20 cellular contexts compared by ENCODE assay signal in the genomic region with DNA sequence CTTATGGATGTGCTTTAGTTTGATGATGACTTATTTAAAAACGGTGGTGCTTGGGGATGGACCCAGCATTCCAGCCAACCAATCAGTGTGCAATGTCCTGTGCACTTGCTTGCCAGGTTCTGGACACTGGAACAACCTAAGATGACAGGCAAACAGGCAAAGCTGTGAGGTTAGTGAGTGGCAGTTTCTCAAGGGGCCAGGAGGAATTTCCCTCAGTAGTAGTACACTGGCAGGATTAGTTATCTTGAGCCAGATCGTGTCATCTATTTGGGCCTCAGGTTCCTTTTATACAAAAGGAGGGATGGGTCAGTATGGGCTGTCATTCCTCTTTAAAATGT. TPM values are rescaled to one million over a fixed set of nuclear protein-coding genes. Genes with fewer than 3 reads are reported as not detected.
DNase-seq lines count a peak whose midpoint lies in the region; ATAC-seq and TF ChIP-seq lines count a peak whose summit lies in the region.
"Had no signal": no experiment of that assay in that cellular context is flagged by ENCODE, and none has a peak within 500 bp of the region (broad histone marks: within the 10 kb centered on the region; RNA-seq: fewer than 3 reads in every experiment).

No MANE protein-coding gene starts in this region.

- H3K27me3 ChIP-seq in CD8-positive, alpha-beta T cell (ENCODE audit: insufficient read depth, low read length) = no peaks in the 10 kb centered on the region
- H3K27me3 ChIP-seq in naive thymus-derived CD4-positive, alpha-beta T cell (ENCODE audit: control insufficient read depth in 2 of 2, insufficient read depth in 2 of 2, low read length in 2 of 2) = no peaks in the 10 kb centered on the region

- no peak overlapping the region for H3K27ac ChIP-seq in CD8-positive, alpha-beta T cell (ENCODE audit: low read depth, low read length)
- no peak overlapping the region for H3K27ac ChIP-seq in naive thymus-derived CD4-positive, alpha-beta T cell (ENCODE audit: low read depth, low read length)
- H3K27ac ChIP-seq: A549, GM23248 had no signal

- POLR2A ChIA-PET in CD8-positive, alpha-beta T cell (lab: Charles Lee) = interaction anchor here (1.0 to 1.7 kb wide), 2 partner anchors 14 to 215 kb away, joined by 3 to 4 read pairs; no protein-coding TSS in a partner anchor
- POLR2A ChIA-PET in naive thymus-derived CD4-positive, alpha-beta T cell (lab: Charles Lee) = interaction anchor here (1.1 to 1.7 kb wide), 2 partner anchors 14 to 17 kb away, joined by 3 to 7 read pairs; no protein-coding TSS in a partner anchor

- peak overlapping the region; percentile 45 for H3K4me3 Mint-ChIP-seq in activated CD4-positive, alpha-beta T cell treated with anti-CD3 and anti-CD28 coated beads, Interleukin-2, amount 10 ng/mL, durations not matched to agents 24 days and 14 days
- no peak overlapping the region for H3K4me3 Mint-ChIP-seq in CD8-positive, alpha-beta T cell
- peak overlapping the region in 9 of 10 donors; percentile 25 to 60 (median 48) for H3K4me3 Mint-ChIP-seq in naive thymus-derived CD4-positive, alpha-beta T cell
- H3K4me3 Mint-ChIP-seq: activated T-cell treated with anti-CD3 and anti-CD28 coated beads, Interleukin-2, amount 50 U/mL, for 4 hours; mesothelial cell of epicardium had no signal

- H3K4me1 ChIP-seq in CD8-positive, alpha-beta T cell (ENCODE audit: insufficient read depth, low read length) = peaks cover 88% of the 10 kb centered on the region
- peaks cover 26 to 85% of the 10 kb centered on the region in 2 donors for H3K4me1 ChIP-seq in naive thymus-derived CD4-positive, alpha-beta T cell (ENCODE audit: control insufficient read depth in 2 of 2, insufficient read depth in 2 of 2, low read length in 2 of 2)
- H3K4me1 ChIP-seq: A549 had no signal

- peaks cover 68% of the 10 kb centered on the region for H3K4me1 Mint-ChIP-seq in activated CD4-positive, alpha-beta T cell treated with anti-CD3 and anti-CD28 coated beads, Interleukin-2, amount 10 ng/mL, durations not matched to agents 24 days and 14 days
- H3K4me1 Mint-ChIP-seq in CD8-positive, alpha-beta T cell (ENCODE audit: low read depth) = peaks cover 91% of the 10 kb centered on the region
- H3K4me1 Mint-ChIP-seq in naive thymus-derived CD4-positive, alpha-beta T cell = peaks cover 62 to 99% (median 95%) of the 10 kb centered on the region in 7 donors

- ATAC-seq in CD8-positive, alpha-beta T cell = no peak
- no peak for ATAC-seq in activated naive CD4-positive, alpha-beta T cell treated with anti-CD3 and anti-CD28 coated beads, Interleukin-2, amount 50 U/mL, for 72 hours
- no peak for ATAC-seq in naive thymus-derived CD4-positive, alpha-beta T cell
- ATAC-seq in GM19351 (IDR thresholded peaks at IDR 0.05; ENCODE audit: unreplicated experiment) (no peak), GM21528 (IDR thresholded peaks at IDR 0.05; ENCODE audit: low FRiP score, unreplicated experiment) (no peak)
- ATAC-seq: A549; activated T-cell treated with anti-CD3 and anti-CD28 coated beads, Interleukin-2, amount 50 U/mL, for 4 hours had no signal

- no peaks in the 10 kb centered on the region for H3K36me3 ChIP-seq in CD8-positive, alpha-beta T cell (ENCODE audit: insufficient read depth, low read length)
- no peaks in the 10 kb centered on the region for H3K36me3 ChIP-seq in naive thymus-derived CD4-positive, alpha-beta T cell (ENCODE audit: control insufficient read depth in 2 of 3, insufficient read depth in 3 of 3, low read length in 3 of 3)

- H3K36me3 Mint-ChIP-seq in activated CD4-positive, alpha-beta T cell treated with anti-CD3 and anti-CD28 coated beads, Interleukin-2, amount 10 ng/mL, durations not matched to agents 24 days and 14 days (ENCODE audit: low read depth) = peaks cover 38% of the 10 kb centered on the region
- peaks cover 5% of the 10 kb centered on the region for H3K36me3 Mint-ChIP-seq in CD8-positive, alpha-beta T cell
- peaks cover 0 to 60% of the 10 kb centered on the region in 2 donors for H3K36me3 Mint-ChIP-seq in activated naive CD4-positive, alpha-beta T cell treated with anti-CD3 and anti-CD28 coated beads, Interleukin-2, amount 50 U/mL, for 72 hours
- peaks cover 0 to 34% (median 7%) of the 10 kb centered on the region in 5 donors for H3K36me3 Mint-ChIP-seq in naive thymus-derived CD4-positive, alpha-beta T cell

- no peaks in the 10 kb centered on the region for H3K9me3 ChIP-seq in CD8-positive, alpha-beta T cell (ENCODE audit: low read length)
- no peaks in the 10 kb centered on the region for H3K9me3 ChIP-seq in naive thymus-derived CD4-positive, alpha-beta T cell (ENCODE audit: control insufficient read depth in 2 of 3, low read length in 3 of 3)

- TF ChIP-seq CTCF in CD8-positive, alpha-beta T cell (IDR thresholded peaks at IDR 0.05) = no peak

- H3K4me3 ChIP-seq in CD8-positive, alpha-beta T cell (ENCODE audit: low read depth, low read length) = no peak overlapping the region
- no peak overlapping the region for H3K4me3 ChIP-seq in naive thymus-derived CD4-positive, alpha-beta T cell (ENCODE audit: low read length)
- H3K4me3 ChIP-seq: A549, GM23248, smooth muscle cell had no signal

- DNase-seq in activated CD4-positive, alpha-beta T cell treated with anti-CD3 and anti-CD28 coated beads, Interleukin-2, amount 10 ng/mL, durations not matched to agents 24 days and 14 days = no peak
- DNase-seq in activated CD4-positive, alpha-beta T cell treated with anti-CD3 and anti-CD28 coated beads for 48 hours = no peak
- no peak for DNase-seq in CD8-positive, alpha-beta T cell
- no peak for DNase-seq in activated naive CD4-positive, alpha-beta T cell treated with anti-CD3 and anti-CD28 coated beads, Interleukin-2, amount 50 U/mL, for 72 hours (ENCODE audit: low spot score in 2 of 2)
- no peak for DNase-seq in naive thymus-derived CD4-positive, alpha-beta T cell
- no peak for DNase-seq in medulla oblongata (ENCODE audit: extremely low spot score)
- DNase-seq: activated T-cell treated with anti-CD3 and anti-CD28 coated beads, Interleukin-2, amount 50 U/mL, for 4 hours; anterior cingulate cortex; C1 segment of cervical spinal cord; DMS53; GM23248; hippocampal formation; islet precursor cell; NCI-H1105 treated with DMSO at 0.1 percent for 48 hours; stimulated activated CD4-positive, alpha-beta T cell treated with anti-CD3 and anti-CD28 coated beads, Interleukin-4, amount 100 ng/mL, for 4 hours had no signal

- intact Hi-C loops in activated CD4-positive, alpha-beta T cell treated with anti-CD3 and anti-CD28 coated beads, Interleukin-2, amount 10 ng/mL, durations not matched to agents 24 days and 14 days (cut with micrococcal nuclease) = loop anchor here (10.0 kb wide), 1 partner anchor 641 kb away; no protein-coding TSS in a partner anchor
- intact Hi-C loops in CD8-positive, alpha-beta T cell (cut with DNase I, micrococcal nuclease) = loop anchor here in 1 of 2 experiments (10.0 kb wide), 2 partner anchors 69 to 379 kb away; no protein-coding TSS in a partner anchor
- intact Hi-C loops in naive thymus-derived CD4-positive, alpha-beta T cell (cut with micrococcal nuclease) = loop anchor here in 1 of 2 donors (2.0 kb wide), 1 partner anchor 15 kb away; no protein-coding TSS in a partner anchor

- CTCF ChIA-PET in CD8-positive, alpha-beta T cell (lab: Charles Lee) = interaction anchor here (0.9 to 1.6 kb wide), 2 partner anchors 9 to 18 kb away, joined by 3 to 4 read pairs; no protein-coding TSS in a partner anchor
- CTCF ChIA-PET in naive thymus-derived CD4-positive, alpha-beta T cell (lab: Charles Lee) = interaction anchor here (0.6 kb wide), 1 partner anchor 44 kb away, joined by 3 read pairs; no protein-coding TSS in a partner anchor

- peak overlapping the region; percentile 42 for H3K27ac Mint-ChIP-seq in activated CD4-positive, alpha-beta T cell treated with anti-CD3 and anti-CD28 coated beads, Interleukin-2, amount 10 ng/mL, durations not matched to agents 24 days and 14 days
- peak overlapping the region; percentile 89 for H3K27ac Mint-ChIP-seq in CD8-positive, alpha-beta T cell
- peak overlapping the region; percentile 33 to 68 for H3K27ac Mint-ChIP-seq in activated naive CD4-positive, alpha-beta T cell treated with anti-CD3 and anti-CD28 coated beads, Interleukin-2, amount 50 U/mL, for 72 hours
- H3K27ac Mint-ChIP-seq in naive thymus-derived CD4-positive, alpha-beta T cell = peak overlapping the region in 7 of 9 donors; percentile 26 to 97 (median 94)

- H3K27me3 Mint-ChIP-seq in activated CD4-positive, alpha-beta T cell treated with anti-CD3 and anti-CD28 coated beads, Interleukin-2, amount 10 ng/mL, durations not matched to agents 24 days and 14 days = no peaks in the 10 kb centered on the region
- H3K27me3 Mint-ChIP-seq in CD8-positive, alpha-beta T cell (ENCODE audit: low read depth) = no peaks in the 10 kb centered on the region
- no peaks in the 10 kb centered on the region for H3K27me3 Mint-ChIP-seq in naive thymus-derived CD4-positive, alpha-beta T cell

- peaks cover 11% of the 10 kb centered on the region for H3K9me3 Mint-ChIP-seq in activated CD4-positive, alpha-beta T cell treated with anti-CD3 and anti-CD28 coated beads, Interleukin-2, amount 10 ng/mL, durations not matched to agents 24 days and 14 days
- no peaks in the 10 kb centered on the region for H3K9me3 Mint-ChIP-seq in CD8-positive, alpha-beta T cell
- H3K9me3 Mint-ChIP-seq in activated naive CD4-positive, alpha-beta T cell treated with anti-CD3 and anti-CD28 coated beads, Interleukin-2, amount 50 U/mL, for 72 hours = peaks cover 3 to 15% of the 10 kb centered on the region in 2 donors
- H3K9me3 Mint-ChIP-seq in naive thymus-derived CD4-positive, alpha-beta T cell = peaks cover 0 to 5% (median 0%) of the 10 kb centered on the region in 11 donors
- H3K9me3 Mint-ChIP-seq: mesothelial cell of epicardium had no signal

RNA-seq across cellular contexts. Expression of a gene that starts 26.6 kb away (rescaled TPM):
- 41.2 and 42.6 TPM in 2 replicates for total RNA-seq in activated CD4-positive, alpha-beta T cell treated with anti-CD3 and anti-CD28 coated beads, Interleukin-2, amount 10 ng/mL, durations not matched to agents 24 days and 14 days
- total RNA-seq in CD8-positive, alpha-beta T cell = 10 to 100 TPM; 72.4 TPM
- total RNA-seq in activated naive CD4-positive, alpha-beta T cell treated with anti-CD3 and anti-CD28 coated beads, Interleukin-2, amount 50 U/mL, for 72 hours = 10 to 100 TPM; 82.9 to 94.3 TPM
- total RNA-seq in naive thymus-derived CD4-positive, alpha-beta T cell = 100 to 1,000 TPM; 104 to 138 (median 128) TPM
- 10 to 100 TPM; 13.6 to 14.2 TPM for polyA plus RNA-seq in naive thymus-derived CD4-positive, alpha-beta T cell

Comparison
In these comparisons a context has a peak if more than half of its experiments do, and no peak if none do; other contexts are left out.
1. H3K27ac Mint-ChIP-seq: peak in every context shown above with its lines; median percentile 94 in naive thymus-derived CD4-positive, alpha-beta T cell; 89 in CD8-positive, alpha-beta T cell; 50 in activated naive CD4-positive, alpha-beta T cell treated with anti-CD3 and anti-CD28 coated beads, Interleukin-2, amount 50 U/mL, for 72 hours; 42 in activated CD4-positive, alpha-beta T cell treated with anti-CD3 and anti-CD28 coated beads, Interleukin-2, amount 10 ng/mL, durations not matched to agents 24 days and 14 days.